In genomic region chr1:2904191-2904590, GRCh38 we compare ENCODE assay signal across 26 cellular contexts.
"Had no signal": no experiment of that assay in that cellular context is flagged by ENCODE, and none has a peak within 500 bp of the region (broad histone marks: within the 10 kb centered on the region; RNA-seq: fewer than 3 reads in every experiment).

No MANE protein-coding gene starts in this region.

- H3K36me3 ChIP-seq: stomach, suprapubic skin, thoracic aorta, thyroid gland, tibial artery, tibial nerve, transverse colon, upper lobe of left lung, upper lobe of right lung, uterus, vagina had no signal

- H3K27me3 ChIP-seq: testis, thyroid gland, upper lobe of left lung, uterus, vagina had no signal

- DNase-seq: stimulated activated CD4-positive, alpha-beta T cell treated with anti-CD3 and anti-CD28 coated beads, Interleukin-2, amount 100 ng/mL, for 48 hours; stimulated activated CD4-positive, alpha-beta T cell treated with anti-CD3 and anti-CD28 coated beads, Interleukin-4, amount 100 ng/mL, for 1 hour; stimulated activated CD4-positive, alpha-beta T cell treated with anti-CD3 and anti-CD28 coated beads, Interleukin-4, amount 100 ng/mL, for 24 hours; stimulated activated CD4-positive, alpha-beta T cell treated with anti-CD3 and anti-CD28 coated beads, Interleukin-4, amount 100 ng/mL, for 4 hours; stimulated activated CD8-positive, alpha-beta memory T cell treated with anti-CD3 and anti-CD28 coated beads, Interleukin-4, amount 100 ng/mL, for 48 hours; stimulated activated naive B cell treated with anti-CD40 and anti-IgM and Interleukin-4, amounts not matched to agents 10 μg/mL and 1 μg/mL and 100 μg/mL, for 72 hours; stimulated activated naive CD4-positive, alpha-beta T cell; stimulated activated naive CD4-positive, alpha-beta T cell treated with Interleukin-2 at 50 U/mL for 16 hours; stimulated activated naive CD8-positive, alpha-beta T cell treated with anti-CD3 and anti-CD28 coated beads, Interleukin-15, amount 100 ng/mL, for 72 hours; stimulated activated naive CD8-positive, alpha-beta T cell treated with anti-CD3 and anti-CD28 coated beads, Interleukin-15, Interleukin-2, amounts not matched to agents 100 U/mL and 50 U/mL, for 24 hours; stomach; substantia nigra; testis; thyroid gland; tibial artery; transverse colon; trophoblast cell; upper lobe of right lung; uterus had no signal

- ATAC-seq: stimulated activated effector memory CD8-positive, alpha-beta T cell treated with anti-CD3 and anti-CD28 coated beads, Interleukin-12 subunit alpha, Interleukin-12 subunit beta, amount 100 ng/mL, for 72 hours; stimulated activated memory B cell treated with anti-CD40 and anti-IgM and Interleukin-4, amounts not matched to agents 10 μg/mL and 1 μg/mL and 100 μg/mL, for 72 hours; stimulated activated naive B cell treated with anti-CD40 and anti-IgM and Interleukin-4, amounts not matched to agents 10 μg/mL and 1 μg/mL and 100 μg/mL, for 72 hours; stimulated activated naive CD8-positive, alpha-beta T cell treated with anti-CD3 and anti-CD28 coated beads, Interleukin-15, amount 100 ng/mL, for 72 hours; stimulated activated naive CD8-positive, alpha-beta T cell treated with anti-CD3 and anti-CD28 coated beads, Interleukin-15, Interleukin-2, amounts not matched to agents 100 U/mL and 50 U/mL, for 24 hours; upper lobe of right lung had no signal

- H3K4me1 ChIP-seq: suprapubic skin, thyroid gland, tibial artery, transverse colon, upper lobe of left lung, upper lobe of right lung, uterus, vagina had no signal

- H3K9me3 ChIP-seq: stomach, suprapubic skin, testis, thoracic aorta, thyroid gland, tibial artery, tibial nerve, transverse colon, upper lobe of left lung, upper lobe of right lung, uterus, vagina had no signal

- H3K27ac ChIP-seq: stomach, suprapubic skin, testis, thoracic aorta, thyroid gland, tibial artery, tibial nerve, transverse colon, upper lobe of left lung, upper lobe of right lung, uterus, vagina had no signal

- H3K4me3 ChIP-seq: stomach, suprapubic skin, testis, thoracic aorta, thyroid gland, tibial artery, tibial nerve, transverse colon, upper lobe of left lung, upper lobe of right lung, uterus, vagina had no signal
